Comparison of ENCODE assay signal across 14 cellular contexts in genomic region chr7:66556549-66557213, GRCh38.
DNase-seq lines count a peak whose midpoint lies in the region; ATAC-seq, FAIRE-seq and TF ChIP-seq lines count a peak whose summit lies in the region.
"Had no signal": no experiment of that assay in that cellular context is flagged by ENCODE, and none has a peak within 500 bp of the region (broad histone marks: within the 10 kb centered on the region; RNA-seq: fewer than 3 reads in every experiment).

No MANE protein-coding gene starts in this region.

- peaks cover 20% of the 10 kb centered on the region for H3K79me2 ChIP-seq in K562 (ENCODE audit: control insufficient read depth, insufficient read depth, low read length)

- H3K9me1 ChIP-seq in K562 (ENCODE audit: control insufficient read depth, insufficient read depth, low read length): peaks cover 4% of the 10 kb centered on the region

- no peak overlapping the region for H3K4me2 ChIP-seq in K562 (ENCODE audit: insufficient read depth, low read length)
- H3K4me2 ChIP-seq: A549, GM23338, KMS-11 had no signal

- CTCF ChIA-PET in K562 (lab: Yijun Ruan, JAX; ENCODE audit: low intra/inter-chr PET ratio): no interaction called here

- H2AFZ ChIP-seq in K562 (ENCODE audit: low read depth, low read length): no peak overlapping the region
- H2AFZ ChIP-seq: GM23338 had no signal

- H4K20me1 ChIP-seq in K562 (replicated peaks; ENCODE audit: control insufficient read depth, insufficient read depth, low read length): no peaks in the 10 kb centered on the region; the same call in 1 of the 2 replicates

- WGBS in K562 (ENCODE audit: insufficient coverage, low coverage, missing lambda C conversion rate): 97% methylated on average over 35 of the region's 54 CpGs
- 94 to 97% (median 95%) methylated on average over 45 to 54 of the region's 54 CpGs for WGBS in psoas muscle, 3 donors

- no peak for TF ChIP-seq EP300 in K562 (IDR thresholded peaks at IDR 0.05; ENCODE audit: low read length)

- in situ Hi-C loops in K562 (cut with MboI) (no loop called here), HAP-1 (cut with MboI; ENCODE audit: low sequenced_read_pairs) (no loop called here)

- ATAC-seq in left cardiac atrium (peak; percentile 2 to 6), K562 (no peak), lower lobe of right lung (peak; percentile 3 to 9), psoas muscle (peak in 3 of 4 donors; percentile 6 to 35 (median 7)), GM21390 (IDR thresholded peaks at IDR 0.05; ENCODE audit: unreplicated experiment) (no peak)

- H3K27me3 ChIP-seq in K562 (ENCODE audit: control insufficient read depth in 2 of 2, insufficient read depth in 2 of 2, low read length in 2 of 2) (no peaks in the 10 kb centered on the region), lower lobe of right lung (ENCODE audit: low read depth) (no peaks in the 10 kb centered on the region), psoas muscle (ENCODE audit: insufficient read depth in 3 of 3, low read length in 2 of 3) (no peaks in the 10 kb centered on the region), HAP-1 (ENCODE audit: low read depth) (no peaks in the 10 kb centered on the region)

- POLR2A ChIA-PET in K562 (lab: Yijun Ruan, JAX): no interaction called here

- DNase-seq in left cardiac atrium (no peak), cardiac septum (ENCODE audit: low spot score) (no peak), K562 (ENCODE audit: extremely low read depth in 1 of 4, low spot score in 3 of 4) (no peak), lower lobe of right lung (no peak), psoas muscle (no peak), HAP-1 (ENCODE audit: low spot score in 2 of 2) (no peak), NCI-H128 (lab: John Stamatoyannopoulos, UW; ENCODE audit: unreplicated experiment) (no peak)
- DNase-seq: NCI-H526 treated with DMSO at 0.1 percent for 48 hours had no signal

- H3K27ac ChIP-seq in K562 (ENCODE audit: extremely low read depth, low read depth, low read length) (no peak overlapping the region), lower lobe of right lung (no peak overlapping the region), psoas muscle (no peak overlapping the region)
- H3K27ac ChIP-seq: A549, KMS-11, SK-N-MC had no signal

- TF ChIP-seq POLR2A in K562 (conservative IDR thresholded peaks at IDR 0.05): no peak

- BruUV-seq in K562 (replicated peaks; lab: Mats Ljungman, UMichigan): no TSS peak

- TF ChIP-seq CTCF in K562 (IDR thresholded peaks at IDR 0.05 in 2 of 3, conservative IDR thresholded peaks at IDR 0.05 in 1 of 3; ENCODE audit: insufficient read depth in 2 of 3, low read depth in 1 of 3, low read length in 3 of 3): no peak
- no peak for TF ChIP-seq CTCF in lower lobe of right lung (IDR thresholded peaks at IDR 0.05)
- TF ChIP-seq CTCF in psoas muscle (IDR thresholded peaks at IDR 0.05): no peak

- H3K4me1 ChIP-seq in K562 (replicated peaks in 1 of 2; ENCODE audit: control insufficient read depth in 2 of 2, insufficient read depth in 2 of 2, low read length in 2 of 2) (peaks cover 0 to 19% of the 10 kb centered on the region in 2 experiments; a peak in 2 of 5 replicates), lower lobe of right lung (no peaks in the 10 kb centered on the region), psoas muscle (no peaks in the 10 kb centered on the region), HAP-1 (no peaks in the 10 kb centered on the region)
- H3K4me1 ChIP-seq: A549 had no signal

- no peak overlapping the region for H3K9ac ChIP-seq in K562 (ENCODE audit: insufficient read depth in 1 of 2, low read depth in 2 of 2, low read length in 2 of 2)
- H3K9ac ChIP-seq: KMS-11 had no signal

- TF ChIP-seq RAD21 in K562 (CRISPR knock-in tag; conservative IDR thresholded peaks at IDR 0.05 in 1 of 2, IDR thresholded peaks at IDR 0.05 in 1 of 2): no peak

- peaks cover 82% of the 10 kb centered on the region for H3K36me3 ChIP-seq in K562 (ENCODE audit: control insufficient read depth, insufficient read depth, low read length)
- peaks cover 84% of the 10 kb centered on the region for H3K36me3 ChIP-seq in lower lobe of right lung
- H3K36me3 ChIP-seq in psoas muscle (ENCODE audit: insufficient read depth in 1 of 2, low read depth in 1 of 2): peaks cover 0 to 75% of the 10 kb centered on the region in 2 donors
- H3K36me3 ChIP-seq in HAP-1 (replicated peaks): peaks cover 38% of the 10 kb centered on the region

- no peak overlapping the region for H3K4me3 ChIP-seq in K562
- H3K4me3 ChIP-seq in lower lobe of right lung: no peak overlapping the region
- no peak overlapping the region for H3K4me3 ChIP-seq in psoas muscle
- no peak overlapping the region for H3K4me3 ChIP-seq in HAP-1
- H3K4me3 ChIP-seq: A549, GM23338, SK-N-MC had no signal

- no peak for FAIRE-seq in K562 (lab: Jason Lieb, UNC)
- FAIRE-seq: A549, G401.6 had no signal

- H3K9me3 ChIP-seq in K562 (replicated peaks; ENCODE audit: control insufficient read depth, insufficient read depth, low read depth, low read length): no peaks in the 10 kb centered on the region
- no peaks in the 10 kb centered on the region for H3K9me3 ChIP-seq in lower lobe of right lung
- H3K9me3 ChIP-seq in psoas muscle: no peaks in the 10 kb centered on the region
- H3K9me3 ChIP-seq in HAP-1: no peaks in the 10 kb centered on the region
- H3K9me3 ChIP-seq: A549 had no signal

- intact Hi-C loops in left cardiac atrium (cut with DNase I) (no loop called here), cardiac septum (cut with DNase I) (no loop called here), K562 (cut with micrococcal nuclease) (loop anchor here (5.0 to 10.0 kb wide), 3 partner anchors 188 to 448 kb away; partner anchors contain the start of gene RABGEF1), lower lobe of right lung (cut with DNase I) (no loop called here), psoas muscle (cut with DNase I) (loop anchor here in 1 of 2 donors (5.0 kb wide), 2 partner anchors 71 to 191 kb away; partner anchors contain the start of gene KCTD7)

TF ChIP-seq in K562, 482 proteins besides CTCF, POLR2A, EP300 and RAD21:
- TF ChIP-seq ZBTB33 (CRISPR knock-in tag; IDR thresholded peaks at IDR 0.05) (peak; percentile 71), POLR2G (IDR thresholded peaks at IDR 0.05; ENCODE audit: low read depth, low read length) (peak; percentile 51; the same call in 1 of the 2 replicates), PCBP1 (IDR thresholded peaks at IDR 0.05; ENCODE audit: low read depth, low read length, poor library complexity, severe bottlenecking) (peak; percentile 36), ZNF224 (CRISPR knock-in tag; IDR thresholded peaks at IDR 0.05) (no peak)

Comparison
In these comparisons a context has a peak if more than half of its experiments do, and no peak if none do; other contexts are left out.
1. ATAC-seq: peak in left cardiac atrium (2 of 2), lower lobe of right lung (2 of 2) and psoas muscle (3 of 4); none in K562 (single experiment) and GM21390 (single experiment).